20 cellular contexts compared by ENCODE assay signal in genomic region chr9:35054871-35055644, GRCh38. TPM values are rescaled to one million over a fixed set of nuclear protein-coding genes. Genes with fewer than 3 reads are reported as not detected.
DNase-seq lines count a peak whose midpoint lies in the region; ATAC-seq and TF ChIP-seq lines count a peak whose summit lies in the region.
"Had no signal": no experiment of that assay in that cellular context is flagged by ENCODE, and none has a peak within 500 bp of the region (broad histone marks: within the 10 kb centered on the region; RNA-seq: fewer than 3 reads in every experiment).

No MANE protein-coding gene starts in this region.

- peaks cover 35% of the 10 kb centered on the region for H3F3A ChIP-seq in GM23338 (replicated peaks; ENCODE audit: low read depth)

- H3K36me3 Mint-ChIP-seq in GM23338 (ENCODE audit: low read depth) (peaks cover 86% of the 10 kb centered on the region), WTC11 (peaks cover 76% of the 10 kb centered on the region)

- H3K9me2 ChIP-seq in GM23338 (ENCODE audit: insufficient read depth) = no peaks in the 10 kb centered on the region
- H3K9me2 ChIP-seq: SK-N-SH had no signal

- POLR2A ChIA-PET in WTC11 (lab: Charles Lee) = interaction anchor here (0.7 kb wide), 1 partner anchor 16 kb away, joined by 3 read pairs; no protein-coding TSS in a partner anchor

- H3K4me3 ChIP-seq in GM23338 = no peak overlapping the region
- no peak overlapping the region for H3K4me3 ChIP-seq in neutrophil (ENCODE audit: low read depth in 1 of 2, low read length in 1 of 2)
- H3K4me3 ChIP-seq: BLaER1, GM12878 had no signal

- no peak for TF ChIP-seq CTCF in GM23338 (conservative IDR thresholded peaks at IDR 0.05; ENCODE audit: low read depth in 2 of 2)
- TF ChIP-seq CTCF in WTC11 (IDR thresholded peaks at IDR 0.05) = no peak
- no peak for TF ChIP-seq CTCF in neutrophil (IDR thresholded peaks at IDR 0.05)

- H3K27ac Mint-ChIP-seq in GM23338 (no peak overlapping the region; the same call in 1 of the 2 replicates), WTC11 (peak overlapping the region; percentile 18; the same call in 1 of the 2 replicates)

- H3K9me3 ChIP-seq in neutrophil = no peaks in the 10 kb centered on the region
- H3K9me3 ChIP-seq: BLaER1, SK-N-SH had no signal

- H3K9me3 Mint-ChIP-seq in GM23338 (no peaks in the 10 kb centered on the region), WTC11 (no peaks in the 10 kb centered on the region; the same call in 1 of the 2 replicates)
- H3K9me3 Mint-ChIP-seq: CD4-positive, alpha-beta memory T cell had no signal

- H3K4me3 Mint-ChIP-seq in GM23338 (no peak overlapping the region), WTC11 (no peak overlapping the region)
- H3K4me3 Mint-ChIP-seq: CD4-positive, alpha-beta memory T cell had no signal

- H4K20me1 ChIP-seq in GM23338 (replicated peaks; ENCODE audit: insufficient read depth) = peaks cover 18% of the 10 kb centered on the region

- no peak overlapping the region for H2AFZ ChIP-seq in GM23338

- H3K27me3 Mint-ChIP-seq in GM23338 (ENCODE audit: insufficient read depth, low read depth, poor library complexity) = peaks cover 2% of the 10 kb centered on the region
- no peaks in the 10 kb centered on the region for H3K27me3 Mint-ChIP-seq in WTC11 (ENCODE audit: low read depth)
- H3K27me3 Mint-ChIP-seq: CD4-positive, alpha-beta memory T cell had no signal

- no peak overlapping the region for H3K4me2 ChIP-seq in GM23338
- H3K4me2 ChIP-seq: BLaER1, SK-N-SH had no signal

- H3K27ac ChIP-seq in GM23338 (ENCODE audit: low read depth) = peak overlapping the region; percentile 35; the same call in 1 of the 2 replicates
- peak overlapping the region; percentile 33 for H3K27ac ChIP-seq in neutrophil
- H3K27ac ChIP-seq: BLaER1 had no signal

- H3K36me3 ChIP-seq in GM23338 (ENCODE audit: insufficient read depth) (peaks cover 60% of the 10 kb centered on the region), neutrophil (peaks cover 83% of the 10 kb centered on the region)

- H3K4me1 ChIP-seq in GM23338 (ENCODE audit: insufficient read depth) (no peaks in the 10 kb centered on the region), neutrophil (ENCODE audit: control insufficient read depth in 1 of 2, insufficient read depth in 1 of 2, low read depth in 1 of 2, low read length in 1 of 2) (no peaks in the 10 kb centered on the region)
- H3K4me1 ChIP-seq: BLaER1 had no signal

- no peak for ATAC-seq in GM23338
- no peak for ATAC-seq in WTC11
- ATAC-seq in HG02852 (IDR thresholded peaks at IDR 0.05; ENCODE audit: unreplicated experiment) = no peak
- ATAC-seq: GM12878 had no signal

- no peaks in the 10 kb centered on the region for H3K27me3 ChIP-seq in GM23338 (ENCODE audit: insufficient read depth)
- no peaks in the 10 kb centered on the region for H3K27me3 ChIP-seq in neutrophil
- H3K27me3 ChIP-seq: BLaER1 had no signal

- no peaks in the 10 kb centered on the region; the same call in 1 of the 2 replicates for H3K79me2 ChIP-seq in GM23338 (replicated peaks; ENCODE audit: insufficient read depth)

- DNase-seq in activated effector memory CD4-positive, alpha-beta T cell treated with anti-CD3 and anti-CD28 coated beads, Interleukin-2, amount 50 U/mL, for 16 hours = peak; percentile 34
- no peak for DNase-seq in activated effector memory CD4-positive, alpha-beta T cell treated with Interleukin-2 at 50 U/mL for 16 hours
- DNase-seq in GM23338 (ENCODE audit: low spot score) (no peak), WTC11 (ENCODE audit: low spot score) (no peak), HT-29 (ENCODE audit: low spot score) (no peak)
- DNase-seq: Calu3; CD4-positive, alpha-beta memory T cell; DMS53; EL; H7; KBM-7; NCI-H1105 treated with DMSO at 0.1 percent for 48 hours; NCI-H1694; NCI-H774; SHP77 treated with DMSO at 0.1 percent for 48 hours; SK-N-SH had no signal

- H3K4me1 Mint-ChIP-seq in GM23338 (no peaks in the 10 kb centered on the region), WTC11 (peaks cover 3% of the 10 kb centered on the region; the same call in 1 of the 2 replicates)

- CTCF ChIA-PET in WTC11 (lab: Charles Lee) = interaction anchor here (1.0 kb wide), 1 partner anchor 156 kb away, joined by 5 read pairs; no protein-coding TSS in a partner anchor

TF ChIP-seq in GM23338, 12 proteins besides CTCF, POLR2A, EP300 and RAD21:
- no peak for TF ChIP-seq ETS1 (IDR thresholded peaks at IDR 0.05)
- TF ChIP-seq STAT1 (IDR thresholded peaks at IDR 0.05; ENCODE audit: unreplicated experiment) = no peak
- TF ChIP-seq EZH2 (IDR thresholded peaks at IDR 0.05; ENCODE audit: low read depth, unreplicated experiment) = no peak
- no peak for TF ChIP-seq NANOG (IDR thresholded peaks at IDR 0.05; ENCODE audit: borderline replicate concordance)
- TF ChIP-seq POLR2AphosphoS5 (IDR thresholded peaks at IDR 0.05; ENCODE audit: low read depth) = no peak

TF ChIP-seq in WTC11, 78 proteins besides CTCF, POLR2A, EP300 and RAD21:
- TF ChIP-seq, protein P1, sequence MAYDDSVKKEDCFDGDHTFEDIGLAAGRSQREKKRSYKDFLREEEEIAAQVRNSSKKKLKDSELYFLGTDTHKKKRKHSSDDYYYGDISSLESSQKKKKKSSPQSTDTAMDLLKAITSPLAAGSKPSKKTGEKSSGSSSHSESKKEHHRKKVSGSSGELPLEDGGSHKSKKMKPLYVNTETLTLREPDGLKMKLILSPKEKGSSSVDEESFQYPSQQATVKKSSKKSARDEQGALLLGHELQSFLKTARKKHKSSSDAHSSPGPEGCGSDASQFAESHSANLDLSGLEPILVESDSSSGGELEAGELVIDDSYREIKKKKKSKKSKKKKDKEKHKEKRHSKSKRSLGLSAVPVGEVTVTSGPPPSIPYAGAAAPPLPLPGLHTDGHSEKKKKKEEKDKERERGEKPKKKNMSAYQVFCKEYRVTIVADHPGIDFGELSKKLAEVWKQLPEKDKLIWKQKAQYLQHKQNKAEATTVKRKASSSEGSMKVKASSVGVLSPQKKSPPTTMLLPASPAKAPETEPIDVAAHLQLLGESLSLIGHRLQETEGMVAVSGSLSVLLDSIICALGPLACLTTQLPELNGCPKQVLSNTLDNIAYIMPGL (CRISPR knock-in tag; IDR thresholded peaks at IDR 0.05) = no peak
- peak; percentile 4; the same call in 1 of the 2 replicates for TF ChIP-seq AR (CRISPR knock-in tag; IDR thresholded peaks at IDR 0.05)
- TF ChIP-seq MYBL2 (CRISPR knock-in tag; IDR thresholded peaks at IDR 0.05) = no peak

RNA-seq across cellular contexts. Expression of gene VCP, which starts 17.4 kb away (rescaled TPM):
- 361 and 408 TPM in 2 replicates for total RNA-seq in GM23338 (2014; rRNA removed; shearing (Covaris generic))
- polyA plus RNA-seq in GM23338 (2016; fragmentation: Nextera tagmentation; extraction: Ambion mirVana) = 113 and 130 TPM in 2 replicates
- 305 to 386 TPM (median 329 TPM) in 3 replicates for total RNA-seq in WTC11 (2021)
- 347 and 349 TPM in 2 replicates for total RNA-seq in HT-29 (2014; rRNA removed; shearing (Covaris generic))

RNA-seq across cellular contexts. Expression of gene FANCG, which starts 24.7 kb away (rescaled TPM):
- 47.0 and 56.2 TPM in 2 replicates for total RNA-seq in GM23338 (2014; rRNA removed; shearing (Covaris generic))
- 53.1 and 53.8 TPM in 2 replicates for polyA plus RNA-seq in GM23338 (2016; fragmentation: Nextera tagmentation; extraction: Ambion mirVana)
- 80.9 to 108 TPM (median 89.1 TPM) in 3 replicates for total RNA-seq in WTC11 (2021)
- total RNA-seq in HT-29 (2014; rRNA removed; shearing (Covaris generic)) = 51.1 and 62.5 TPM in 2 replicates

RNA-seq across cellular contexts. Expression of gene PIGO, which starts 41.3 kb away (rescaled TPM):
- 13.6 and 18.9 TPM in 2 replicates for total RNA-seq in GM23338 (2014; rRNA removed; shearing (Covaris generic))
- 11.2 and 13.6 TPM in 2 replicates for polyA plus RNA-seq in GM23338 (2016; fragmentation: Nextera tagmentation; extraction: Ambion mirVana)
- total RNA-seq in WTC11 (2021) = 23.8 to 33.3 TPM (median 31.3 TPM) in 3 replicates
- 33.4 and 38.5 TPM in 2 replicates for total RNA-seq in HT-29 (2014; rRNA removed; shearing (Covaris generic))

RNA-seq across cellular contexts. Expression of gene STOML2, which starts 47.9 kb away (rescaled TPM):
- 210 and 221 TPM in 2 replicates for total RNA-seq in GM23338 (2014; rRNA removed; shearing (Covaris generic))
- 109 and 114 TPM in 2 replicates for polyA plus RNA-seq in GM23338 (2016; fragmentation: Nextera tagmentation; extraction: Ambion mirVana)
- 208 to 214 TPM (median 210 TPM) in 3 replicates for total RNA-seq in WTC11 (2021)
- 252 and 264 TPM in 2 replicates for total RNA-seq in HT-29 (2014; rRNA removed; shearing (Covaris generic))
